In the genomic region with DNA sequence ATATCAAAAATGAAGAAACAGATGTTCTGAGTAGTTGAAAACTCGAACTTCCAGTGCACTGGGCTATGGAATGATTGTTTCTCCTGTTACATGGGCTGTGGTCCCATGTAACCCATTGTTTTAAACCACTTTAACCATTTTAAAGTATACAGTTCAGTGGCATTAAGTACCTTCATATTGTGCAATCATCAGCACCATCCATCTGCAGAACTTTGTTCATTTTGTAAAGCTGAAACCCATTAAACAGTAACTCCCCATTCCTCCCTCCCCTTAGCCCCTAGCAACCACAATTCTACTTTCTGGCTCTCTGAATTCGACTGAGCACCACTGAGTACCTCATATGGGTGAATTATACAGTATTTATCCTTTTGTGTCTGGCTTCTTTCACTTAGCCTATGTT, we compare ENCODE assay signal across 2 cellular contexts.
TF ChIP-seq lines count a peak whose summit lies in the region.

No MANE protein-coding gene starts in this region.

TF ChIP-seq in K562, 482 proteins besides CTCF, POLR2A, EP300 and RAD21:
- no peak for TF ChIP-seq CEBPG (CRISPR knock-in tag; IDR thresholded peaks at IDR 0.05)
- peak in 1 of 2 experiments; percentile 79; a peak in 3 of 4 replicates for TF ChIP-seq CEBPG (tag; conservative IDR thresholded peaks at IDR 0.05 in 1 of 2, IDR thresholded peaks at IDR 0.05 in 1 of 2)
- TF ChIP-seq, protein P1, sequence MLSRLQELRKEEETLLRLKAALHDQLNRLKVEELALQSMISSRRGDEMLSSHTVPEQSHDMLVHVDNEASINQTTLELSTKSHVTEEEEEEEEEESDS (CRISPR knock-in tag; IDR thresholded peaks at IDR 0.05): no peak
- no peak for TF ChIP-seq DNMT1 (IDR thresholded peaks at IDR 0.05)
- peak; percentile 65 for TF ChIP-seq CEBPB (tag; IDR thresholded peaks at IDR 0.05)
- TF ChIP-seq ILK (tag; IDR thresholded peaks at IDR 0.05; ENCODE audit: borderline replicate concordance, low read depth): no peak

TF ChIP-seq in HepG2, 621 proteins besides CTCF, POLR2A, EP300 and RAD21 (continues in another document):
- no peak for TF ChIP-seq GABPA (IDR thresholded peaks at IDR 0.05; ENCODE audit: low read depth, low read length)
- TF ChIP-seq GABPA (CRISPR knock-in tag; IDR thresholded peaks at IDR 0.05; ENCODE audit: low read depth): no peak
- TF ChIP-seq ZNF775 (CRISPR knock-in tag; IDR thresholded peaks at IDR 0.05; ENCODE audit: borderline replicate concordance): no peak
- TF ChIP-seq ZNF296 (CRISPR knock-in tag; conservative IDR thresholded peaks at IDR 0.05): no peak
- peak; percentile 93 for TF ChIP-seq CEBPG (CRISPR knock-in tag; IDR thresholded peaks at IDR 0.05)
- TF ChIP-seq NKX3-1 (CRISPR knock-in tag; IDR thresholded peaks at IDR 0.05): no peak
- peak; percentile 25 for TF ChIP-seq HNRNPK (IDR thresholded peaks at IDR 0.05; ENCODE audit: low read depth, low read length, poor library complexity, severe bottlenecking)
- no peak for TF ChIP-seq ZFP36L1 (CRISPR knock-in tag; IDR thresholded peaks at IDR 0.05)
- no peak for TF ChIP-seq ZNF563 (CRISPR knock-in tag; IDR thresholded peaks at IDR 0.05)
- TF ChIP-seq ZKSCAN1 (IDR thresholded peaks at IDR 0.05; ENCODE audit: low read length): no peak
- TF ChIP-seq, protein P2, sequence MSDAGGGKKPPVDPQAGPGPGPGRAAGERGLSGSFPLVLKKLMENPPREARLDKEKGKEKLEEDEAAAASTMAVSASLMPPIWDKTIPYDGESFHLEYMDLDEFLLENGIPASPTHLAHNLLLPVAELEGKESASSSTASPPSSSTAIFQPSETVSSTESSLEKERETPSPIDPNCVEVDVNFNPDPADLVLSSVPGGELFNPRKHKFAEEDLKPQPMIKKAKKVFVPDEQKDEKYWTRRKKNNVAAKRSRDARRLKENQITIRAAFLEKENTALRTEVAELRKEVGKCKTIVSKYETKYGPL (CRISPR knock-in tag; IDR thresholded peaks at IDR 0.05): no peak
- 0 out of 2 replicates have a peak, but pooled peaks have one; percentile 43 for TF ChIP-seq ZNF292 (CRISPR knock-in tag; IDR thresholded peaks at IDR 0.05; ENCODE audit: borderline replicate concordance, low read depth)
- TF ChIP-seq GATAD1 (CRISPR knock-in tag; IDR thresholded peaks at IDR 0.05): no peak
- TF ChIP-seq, protein P3, sequence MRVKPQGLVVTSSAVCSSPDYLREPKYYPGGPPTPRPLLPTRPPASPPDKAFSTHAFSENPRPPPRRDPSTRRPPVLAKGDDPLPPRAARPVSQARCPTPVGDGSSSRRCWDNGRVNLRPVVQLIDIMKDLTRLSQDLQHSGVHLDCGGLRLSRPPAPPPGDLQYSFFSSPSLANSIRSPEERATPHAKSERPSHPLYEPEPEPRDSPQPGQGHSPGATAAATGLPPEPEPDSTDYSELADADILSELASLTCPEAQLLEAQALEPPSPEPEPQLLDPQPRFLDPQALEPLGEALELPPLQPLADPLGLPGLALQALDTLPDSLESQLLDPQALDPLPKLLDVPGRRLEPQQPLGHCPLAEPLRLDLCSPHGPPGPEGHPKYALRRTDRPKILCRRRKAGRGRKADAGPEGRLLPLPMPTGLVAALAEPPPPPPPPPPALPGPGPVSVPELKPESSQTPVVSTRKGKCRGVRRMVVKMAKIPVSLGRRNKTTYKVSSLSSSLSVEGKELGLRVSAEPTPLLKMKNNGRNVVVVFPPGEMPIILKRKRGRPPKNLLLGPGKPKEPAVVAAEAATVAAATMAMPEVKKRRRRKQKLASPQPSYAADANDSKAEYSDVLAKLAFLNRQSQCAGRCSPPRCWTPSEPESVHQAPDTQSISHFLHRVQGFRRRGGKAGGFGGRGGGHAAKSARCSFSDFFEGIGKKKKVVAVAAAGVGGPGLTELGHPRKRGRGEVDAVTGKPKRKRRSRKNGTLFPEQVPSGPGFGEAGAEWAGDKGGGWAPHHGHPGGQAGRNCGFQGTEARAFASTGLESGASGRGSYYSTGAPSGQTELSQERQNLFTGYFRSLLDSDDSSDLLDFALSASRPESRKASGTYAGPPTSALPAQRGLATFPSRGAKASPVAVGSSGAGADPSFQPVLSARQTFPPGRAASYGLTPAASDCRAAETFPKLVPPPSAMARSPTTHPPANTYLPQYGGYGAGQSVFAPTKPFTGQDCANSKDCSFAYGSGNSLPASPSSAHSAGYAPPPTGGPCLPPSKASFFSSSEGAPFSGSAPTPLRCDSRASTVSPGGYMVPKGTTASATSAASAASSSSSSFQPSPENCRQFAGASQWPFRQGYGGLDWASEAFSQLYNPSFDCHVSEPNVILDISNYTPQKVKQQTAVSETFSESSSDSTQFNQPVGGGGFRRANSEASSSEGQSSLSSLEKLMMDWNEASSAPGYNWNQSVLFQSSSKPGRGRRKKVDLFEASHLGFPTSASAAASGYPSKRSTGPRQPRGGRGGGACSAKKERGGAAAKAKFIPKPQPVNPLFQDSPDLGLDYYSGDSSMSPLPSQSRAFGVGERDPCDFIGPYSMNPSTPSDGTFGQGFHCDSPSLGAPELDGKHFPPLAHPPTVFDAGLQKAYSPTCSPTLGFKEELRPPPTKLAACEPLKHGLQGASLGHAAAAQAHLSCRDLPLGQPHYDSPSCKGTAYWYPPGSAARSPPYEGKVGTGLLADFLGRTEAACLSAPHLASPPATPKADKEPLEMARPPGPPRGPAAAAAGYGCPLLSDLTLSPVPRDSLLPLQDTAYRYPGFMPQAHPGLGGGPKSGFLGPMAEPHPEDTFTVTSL (CRISPR knock-in tag; IDR thresholded peaks at IDR 0.05; ENCODE audit: borderline replicate concordance): no peak
- TF ChIP-seq, protein P4, sequence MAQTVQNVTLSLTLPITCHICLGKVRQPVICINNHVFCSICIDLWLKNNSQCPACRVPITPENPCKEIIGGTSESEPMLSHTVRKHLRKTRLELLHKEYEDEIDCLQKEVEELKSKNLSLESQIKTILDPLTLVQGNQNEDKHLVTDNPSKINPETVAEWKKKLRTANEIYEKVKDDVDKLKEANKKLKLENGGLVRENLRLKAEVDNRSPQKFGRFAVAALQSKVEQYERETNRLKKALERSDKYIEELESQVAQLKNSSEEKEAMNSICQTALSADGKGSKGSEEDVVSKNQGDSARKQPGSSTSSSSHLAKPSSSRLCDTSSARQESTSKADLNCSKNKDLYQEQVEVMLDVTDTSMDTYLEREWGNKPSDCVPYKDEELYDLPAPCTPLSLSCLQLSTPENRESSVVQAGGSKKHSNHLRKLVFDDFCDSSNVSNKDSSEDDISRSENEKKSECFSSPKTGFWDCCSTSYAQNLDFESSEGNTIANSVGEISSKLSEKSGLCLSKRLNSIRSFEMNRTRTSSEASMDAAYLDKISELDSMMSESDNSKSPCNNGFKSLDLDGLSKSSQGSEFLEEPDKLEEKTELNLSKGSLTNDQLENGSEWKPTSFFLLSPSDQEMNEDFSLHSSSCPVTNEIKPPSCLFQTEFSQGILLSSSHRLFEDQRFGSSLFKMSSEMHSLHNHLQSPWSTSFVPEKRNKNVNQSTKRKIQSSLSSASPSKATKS (CRISPR knock-in tag; IDR thresholded peaks at IDR 0.05): no peak
- TF ChIP-seq CEBPB (IDR thresholded peaks at IDR 0.05; ENCODE audit: borderline replicate concordance, low read depth, low read length): peak; percentile 93
- TF ChIP-seq, protein P5, sequence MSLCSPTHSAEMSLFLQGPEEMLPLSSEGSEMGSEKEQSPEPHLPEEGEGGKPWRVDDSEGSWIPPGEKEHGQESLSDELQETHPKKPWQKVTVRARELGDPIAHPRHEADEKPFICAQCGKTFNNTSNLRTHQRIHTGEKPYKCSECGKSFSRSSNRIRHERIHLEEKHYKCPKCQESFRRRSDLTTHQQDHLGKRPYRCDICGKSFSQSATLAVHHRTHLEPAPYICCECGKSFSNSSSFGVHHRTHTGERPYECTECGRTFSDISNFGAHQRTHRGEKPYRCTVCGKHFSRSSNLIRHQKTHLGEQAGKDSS (CRISPR knock-in tag; IDR thresholded peaks at IDR 0.05; ENCODE audit: borderline replicate concordance, low read depth): no peak
- TF ChIP-seq ZNF550 (CRISPR knock-in tag; IDR thresholded peaks at IDR 0.05; ENCODE audit: borderline replicate concordance): no peak
- TF ChIP-seq BCL6 (CRISPR knock-in tag; IDR thresholded peaks at IDR 0.05): no peak
- TF ChIP-seq, protein P6, sequence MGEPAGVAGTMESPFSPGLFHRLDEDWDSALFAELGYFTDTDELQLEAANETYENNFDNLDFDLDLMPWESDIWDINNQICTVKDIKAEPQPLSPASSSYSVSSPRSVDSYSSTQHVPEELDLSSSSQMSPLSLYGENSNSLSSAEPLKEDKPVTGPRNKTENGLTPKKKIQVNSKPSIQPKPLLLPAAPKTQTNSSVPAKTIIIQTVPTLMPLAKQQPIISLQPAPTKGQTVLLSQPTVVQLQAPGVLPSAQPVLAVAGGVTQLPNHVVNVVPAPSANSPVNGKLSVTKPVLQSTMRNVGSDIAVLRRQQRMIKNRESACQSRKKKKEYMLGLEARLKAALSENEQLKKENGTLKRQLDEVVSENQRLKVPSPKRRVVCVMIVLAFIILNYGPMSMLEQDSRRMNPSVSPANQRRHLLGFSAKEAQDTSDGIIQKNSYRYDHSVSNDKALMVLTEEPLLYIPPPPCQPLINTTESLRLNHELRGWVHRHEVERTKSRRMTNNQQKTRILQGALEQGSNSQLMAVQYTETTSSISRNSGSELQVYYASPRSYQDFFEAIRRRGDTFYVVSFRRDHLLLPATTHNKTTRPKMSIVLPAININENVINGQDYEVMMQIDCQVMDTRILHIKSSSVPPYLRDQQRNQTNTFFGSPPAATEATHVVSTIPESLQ (CRISPR knock-in tag; conservative IDR thresholded peaks at IDR 0.05): no peak
- TF ChIP-seq, protein P7, sequence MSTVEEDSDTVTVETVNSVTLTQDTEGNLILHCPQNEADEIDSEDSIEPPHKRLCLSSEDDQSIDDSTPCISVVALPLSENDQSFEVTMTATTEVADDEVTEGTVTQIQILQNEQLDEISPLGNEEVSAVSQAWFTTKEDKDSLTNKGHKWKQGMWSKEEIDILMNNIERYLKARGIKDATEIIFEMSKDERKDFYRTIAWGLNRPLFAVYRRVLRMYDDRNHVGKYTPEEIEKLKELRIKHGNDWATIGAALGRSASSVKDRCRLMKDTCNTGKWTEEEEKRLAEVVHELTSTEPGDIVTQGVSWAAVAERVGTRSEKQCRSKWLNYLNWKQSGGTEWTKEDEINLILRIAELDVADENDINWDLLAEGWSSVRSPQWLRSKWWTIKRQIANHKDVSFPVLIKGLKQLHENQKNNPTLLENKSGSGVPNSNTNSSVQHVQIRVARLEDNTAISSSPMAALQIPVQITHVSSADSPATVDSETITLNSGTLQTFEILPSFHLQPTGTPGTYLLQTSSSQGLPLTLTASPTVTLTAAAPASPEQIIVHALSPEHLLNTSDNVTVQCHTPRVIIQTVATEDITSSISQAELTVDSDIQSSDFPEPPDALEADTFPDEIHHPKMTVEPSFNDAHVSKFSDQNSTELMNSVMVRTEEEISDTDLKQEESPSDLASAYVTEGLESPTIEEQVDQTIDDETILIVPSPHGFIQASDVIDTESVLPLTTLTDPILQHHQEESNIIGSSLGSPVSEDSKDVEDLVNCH (CRISPR knock-in tag; IDR thresholded peaks at IDR 0.05): no peak
- TF ChIP-seq, protein P8, sequence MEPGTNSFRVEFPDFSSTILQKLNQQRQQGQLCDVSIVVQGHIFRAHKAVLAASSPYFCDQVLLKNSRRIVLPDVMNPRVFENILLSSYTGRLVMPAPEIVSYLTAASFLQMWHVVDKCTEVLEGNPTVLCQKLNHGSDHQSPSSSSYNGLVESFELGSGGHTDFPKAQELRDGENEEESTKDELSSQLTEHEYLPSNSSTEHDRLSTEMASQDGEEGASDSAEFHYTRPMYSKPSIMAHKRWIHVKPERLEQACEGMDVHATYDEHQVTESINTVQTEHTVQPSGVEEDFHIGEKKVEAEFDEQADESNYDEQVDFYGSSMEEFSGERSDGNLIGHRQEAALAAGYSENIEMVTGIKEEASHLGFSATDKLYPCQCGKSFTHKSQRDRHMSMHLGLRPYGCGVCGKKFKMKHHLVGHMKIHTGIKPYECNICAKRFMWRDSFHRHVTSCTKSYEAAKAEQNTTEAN (CRISPR knock-in tag; conservative IDR thresholded peaks at IDR 0.05): no peak
- no peak for TF ChIP-seq SP5 (CRISPR knock-in tag; IDR thresholded peaks at IDR 0.05; ENCODE audit: borderline replicate concordance, low read depth)
- TF ChIP-seq, protein P9, sequence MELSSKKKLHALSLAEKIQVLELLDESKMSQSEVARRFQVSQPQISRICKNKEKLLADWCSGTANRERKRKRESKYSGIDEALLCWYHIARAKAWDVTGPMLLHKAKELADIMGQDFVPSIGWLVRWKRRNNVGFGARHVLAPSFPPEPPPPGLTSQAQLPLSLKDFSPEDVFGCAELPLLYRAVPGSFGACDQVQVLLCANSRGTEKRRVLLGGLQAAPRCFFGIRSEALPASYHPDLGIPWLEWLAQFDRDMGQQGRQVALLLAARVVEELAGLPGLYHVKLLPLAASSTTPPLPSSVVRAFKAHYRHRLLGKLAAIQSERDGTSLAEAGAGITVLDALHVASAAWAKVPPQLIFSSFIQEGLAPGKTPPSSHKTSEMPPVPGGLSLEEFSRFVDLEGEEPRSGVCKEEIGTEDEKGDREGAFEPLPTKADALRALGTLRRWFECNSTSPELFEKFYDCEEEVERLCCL (CRISPR knock-in tag; IDR thresholded peaks at IDR 0.05; ENCODE audit: borderline replicate concordance): no peak
- 0 out of 2 replicates have a peak, but pooled peaks have one; percentile 13 for TF ChIP-seq ZMYM4 (CRISPR knock-in tag; IDR thresholded peaks at IDR 0.05)
- TF ChIP-seq ZNF713 (CRISPR knock-in tag; IDR thresholded peaks at IDR 0.05): no peak
- TF ChIP-seq RELA (CRISPR knock-in tag; IDR thresholded peaks at IDR 0.05): no peak
- TF ChIP-seq, protein P10, sequence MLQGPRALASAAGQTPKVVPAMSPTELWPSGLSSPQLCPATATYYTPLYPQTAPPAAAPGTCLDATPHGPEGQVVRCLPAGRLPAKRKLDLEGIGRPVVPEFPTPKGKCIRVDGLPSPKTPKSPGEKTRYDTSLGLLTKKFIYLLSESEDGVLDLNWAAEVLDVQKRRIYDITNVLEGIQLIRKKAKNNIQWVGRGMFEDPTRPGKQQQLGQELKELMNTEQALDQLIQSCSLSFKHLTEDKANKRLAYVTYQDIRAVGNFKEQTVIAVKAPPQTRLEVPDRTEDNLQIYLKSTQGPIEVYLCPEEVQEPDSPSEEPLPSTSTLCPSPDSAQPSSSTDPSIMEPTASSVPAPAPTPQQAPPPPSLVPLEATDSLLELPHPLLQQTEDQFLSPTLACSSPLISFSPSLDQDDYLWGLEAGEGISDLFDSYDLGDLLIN (CRISPR knock-in tag; IDR thresholded peaks at IDR 0.05; ENCODE audit: borderline replicate concordance): no peak
- TF ChIP-seq, protein P11, sequence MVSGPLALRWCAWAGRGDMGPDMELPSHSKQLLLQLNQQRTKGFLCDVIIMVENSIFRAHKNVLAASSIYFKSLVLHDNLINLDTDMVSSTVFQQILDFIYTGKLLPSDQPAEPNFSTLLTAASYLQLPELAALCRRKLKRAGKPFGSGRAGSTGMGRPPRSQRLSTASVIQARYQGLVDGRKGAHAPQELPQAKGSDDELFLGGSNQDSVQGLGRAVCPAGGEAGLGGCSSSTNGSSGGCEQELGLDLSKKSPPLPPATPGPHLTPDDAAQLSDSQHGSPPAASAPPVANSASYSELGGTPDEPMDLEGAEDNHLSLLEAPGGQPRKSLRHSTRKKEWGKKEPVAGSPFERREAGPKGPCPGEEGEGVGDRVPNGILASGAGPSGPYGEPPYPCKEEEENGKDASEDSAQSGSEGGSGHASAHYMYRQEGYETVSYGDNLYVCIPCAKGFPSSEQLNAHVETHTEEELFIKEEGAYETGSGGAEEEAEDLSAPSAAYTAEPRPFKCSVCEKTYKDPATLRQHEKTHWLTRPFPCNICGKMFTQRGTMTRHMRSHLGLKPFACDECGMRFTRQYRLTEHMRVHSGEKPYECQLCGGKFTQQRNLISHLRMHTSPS (CRISPR knock-in tag; IDR thresholded peaks at IDR 0.05; ENCODE audit: low read depth): no peak
